16 cellular contexts compared by ENCODE assay signal in genomic region chr6:122653094-122653493, GRCh38. TPM values are rescaled to one million over a fixed set of nuclear protein-coding genes. Genes with fewer than 3 reads are reported as not detected.
DNase-seq lines count a peak whose midpoint lies in the region; ATAC-seq, FAIRE-seq and TF ChIP-seq lines count a peak whose summit lies in the region.
"Had no signal": no experiment of that assay in that cellular context is flagged by ENCODE, and none has a peak within 500 bp of the region (broad histone marks: within the 10 kb centered on the region; RNA-seq: fewer than 3 reads in every experiment).

No MANE protein-coding gene starts in this region.

- no peak overlapping the region for H4K5ac ChIP-seq in IMR-90 (ENCODE audit: low read depth, low read length)

- peak overlapping the region; percentile 88 for H3K27ac Mint-ChIP-seq in chondrocyte (ENCODE audit: unreplicated experiment)
- H3K27ac Mint-ChIP-seq in CD8-positive, alpha-beta T cell = no peak overlapping the region
- H3K27ac Mint-ChIP-seq: activated B cell treated with CpG ODN at 0.5 μM for 24 hours; activated naive CD4-positive, alpha-beta T cell treated with anti-CD3 and anti-CD28 coated beads, Interleukin-2, amount 50 U/mL, for 72 hours had no signal

- no peak for TF ChIP-seq POLR2A in IMR-90 (IDR thresholded peaks at IDR 0.05; ENCODE audit: low read depth, low read length)

- H3K4ac ChIP-seq in IMR-90 (ENCODE audit: low read depth, low read length) = no peak overlapping the region
- H3K4ac ChIP-seq in mesenchymal stem cell (ENCODE audit: low read depth in 1 of 2, low read length in 2 of 2) = no peak overlapping the region

- H3K27me3 ChIP-seq in ACC112 (ENCODE audit: insufficient read depth, low read length) (no peaks in the 10 kb centered on the region), IMR-90 (ENCODE audit: control insufficient read depth, insufficient read depth, low read length) (no peaks in the 10 kb centered on the region), mesenchymal stem cell (ENCODE audit: control insufficient read depth in 1 of 2, insufficient read depth in 1 of 2, low read length in 2 of 2) (no peaks in the 10 kb centered on the region)
- no peaks in the 10 kb centered on the region for H3K27me3 ChIP-seq in CD8-positive, alpha-beta T cell (ENCODE audit: insufficient read depth, low read length)
- H3K27me3 ChIP-seq: sigmoid colon had no signal

- no TSS peak for BruUV-seq in IMR-90 (replicated peaks; lab: Mats Ljungman, UMichigan)

- no peak overlapping the region for H2BK5ac ChIP-seq in IMR-90 (ENCODE audit: low read depth, low read length, poor library complexity, severe bottlenecking)
- peak overlapping the region; percentile 93 for H2BK5ac ChIP-seq in mesenchymal stem cell (ENCODE audit: low read depth, low read length, poor library complexity, severe bottlenecking)

- H3K79me1 ChIP-seq in IMR-90 (ENCODE audit: low read depth in 1 of 2, low read length in 2 of 2) (no peaks in the 10 kb centered on the region), mesenchymal stem cell (replicated peaks; ENCODE audit: low read length, poor library complexity, severe bottlenecking) (peaks cover 10% of the 10 kb centered on the region)

- CTCF ChIA-PET in IMR-90 (lab: Yijun Ruan, JAX) = no interaction called here
- CTCF ChIA-PET in CD8-positive, alpha-beta T cell (lab: Charles Lee) = no interaction called here

- DNase-seq in IMR-90 = peak; percentile 55
- no peak for DNase-seq in chondrocyte (ENCODE audit: low spot score)
- DNase-seq in mesenchymal stem cell = no peak
- DNase-seq in activated effector memory CD4-positive, alpha-beta T cell treated with Interleukin-2 at 50 U/mL for 16 hours = no peak
- DNase-seq in CD8-positive, alpha-beta T cell = no peak
- no peak for DNase-seq in kidney
- no peak for DNase-seq in NCI-H1930 (lab: John Stamatoyannopoulos, UW)
- DNase-seq: activated B cell treated with CpG ODN at 0.5 μM for 24 hours; cortex of kidney; hypothalamus; NCI-H1092 treated with DMSO at 0.1 percent for 48 hours; sigmoid colon; stimulated activated naive CD8-positive, alpha-beta T cell treated with anti-CD3 and anti-CD28 coated beads, Interleukin-15, Interleukin-2, amounts not matched to agents 100 U/mL and 50 U/mL, for 24 hours had no signal

- no peak overlapping the region for H2AK9ac ChIP-seq in IMR-90 (replicated peaks; ENCODE audit: low read depth, low read length, poor library complexity)

- H2AFZ ChIP-seq in ACC112 (ENCODE audit: low read length, unreplicated experiment) (no peak overlapping the region), IMR-90 (replicated peaks; ENCODE audit: low read length, poor library complexity) (no peak overlapping the region), mesenchymal stem cell (ENCODE audit: low read depth, low read length) (no peak overlapping the region)

- no peak overlapping the region for H3K4me2 ChIP-seq in IMR-90 (ENCODE audit: low read depth, low read length)
- no peak overlapping the region for H3K4me2 ChIP-seq in mesenchymal stem cell (ENCODE audit: low read length, poor library complexity, severe bottlenecking)

- no peak overlapping the region for H2BK20ac ChIP-seq in IMR-90 (ENCODE audit: low read depth, low read length)

- H3K27ac ChIP-seq in ACC112 (ENCODE audit: low read depth, low read length) (no peak overlapping the region; the same call in 1 of the 2 replicates), IMR-90 (ENCODE audit: insufficient read depth, low read length) (no peak overlapping the region), mesenchymal stem cell (ENCODE audit: low read length, poor library complexity, severe bottlenecking) (peak overlapping the region; percentile 99), kidney (ENCODE audit: low read depth in 2 of 2, low read length in 2 of 2) (no peak overlapping the region)
- H3K27ac ChIP-seq in CD8-positive, alpha-beta T cell (ENCODE audit: low read depth, low read length) = no peak overlapping the region
- H3K27ac ChIP-seq: sigmoid colon had no signal

- no peaks in the 10 kb centered on the region for H3K27me3 Mint-ChIP-seq in chondrocyte (ENCODE audit: low read depth)
- H3K27me3 Mint-ChIP-seq in CD8-positive, alpha-beta T cell (ENCODE audit: low read depth) = no peaks in the 10 kb centered on the region
- H3K27me3 Mint-ChIP-seq: activated B cell treated with CpG ODN at 0.5 μM for 24 hours had no signal

- no peak for ATAC-seq in IMR-90 (ENCODE audit: low read depth)
- ATAC-seq in CD8-positive, alpha-beta T cell = no peak
- ATAC-seq: activated naive CD4-positive, alpha-beta T cell treated with anti-CD3 and anti-CD28 coated beads, Interleukin-2, amount 50 U/mL, for 72 hours; stimulated activated naive CD8-positive, alpha-beta T cell treated with anti-CD3 and anti-CD28 coated beads, Interleukin-15, Interleukin-2, amounts not matched to agents 100 U/mL and 50 U/mL, for 24 hours had no signal

- H4K91ac ChIP-seq in IMR-90 (ENCODE audit: insufficient read depth, low read depth, low read length) (no peak overlapping the region), mesenchymal stem cell (ENCODE audit: low read length) (no peak overlapping the region)

- H2BK120ac ChIP-seq in IMR-90 (ENCODE audit: low read depth, low read length) = no peak overlapping the region
- no peak overlapping the region for H2BK120ac ChIP-seq in mesenchymal stem cell (ENCODE audit: low read depth, low read length)

- H3K9me3 ChIP-seq in IMR-90 (ENCODE audit: control insufficient read depth, insufficient read depth, low read length) (no peaks in the 10 kb centered on the region), mesenchymal stem cell (ENCODE audit: control insufficient read depth, low read length) (no peaks in the 10 kb centered on the region), kidney (ENCODE audit: control insufficient read depth in 1 of 2, low read length in 2 of 2) (no peaks in the 10 kb centered on the region)
- H3K9me3 ChIP-seq in CD8-positive, alpha-beta T cell (ENCODE audit: low read length) = no peaks in the 10 kb centered on the region
- H3K9me3 ChIP-seq: sigmoid colon had no signal

- no peak for FAIRE-seq in kidney (lab: Jason Lieb, UNC)

- in situ Hi-C loops in IMR-90 (cut with MboI; ENCODE audit: low sequenced_read_pairs) = no loop called here

- H3K4me1 Mint-ChIP-seq in chondrocyte (ENCODE audit: low read depth) = peaks cover 67% of the 10 kb centered on the region
- H3K4me1 Mint-ChIP-seq in CD8-positive, alpha-beta T cell (ENCODE audit: low read depth) = no peaks in the 10 kb centered on the region
- H3K4me1 Mint-ChIP-seq: activated B cell treated with CpG ODN at 0.5 μM for 24 hours had no signal

- intact Hi-C loops in IMR-90 (cut with micrococcal nuclease) (no loop called here), kidney (cut with DNase I) (no loop called here)
- intact Hi-C loops in CD8-positive, alpha-beta T cell (cut with DNase I, micrococcal nuclease) = no loop called here

- H3K4me3 Mint-ChIP-seq in chondrocyte (ENCODE audit: unreplicated experiment) = no peak overlapping the region
- no peak overlapping the region for H3K4me3 Mint-ChIP-seq in CD8-positive, alpha-beta T cell
- H3K4me3 Mint-ChIP-seq: activated B cell treated with CpG ODN at 0.5 μM for 24 hours, neural crest cell had no signal

- H3K18ac ChIP-seq in IMR-90 (ENCODE audit: low read depth, low read length) (no peak overlapping the region), mesenchymal stem cell (ENCODE audit: low read depth in 1 of 2, low read length in 2 of 2) (peak overlapping the region in 1 of 2 experiments; percentile 18)

- dilution Hi-C loops in IMR-90 (cut with HindIII; ENCODE audit: low sequenced_read_pairs, unreplicated experiment) = no loop called here

- no peak overlapping the region for H3K56ac ChIP-seq in IMR-90 (ENCODE audit: extremely low read depth, insufficient read depth, low read length)

- H3K4me3 ChIP-seq in ACC112 (ENCODE audit: low read depth, low read length) = peak overlapping the region; percentile 24; the same call in 1 of the 2 replicates
- no peak overlapping the region for H3K4me3 ChIP-seq in IMR-90 (ENCODE audit: insufficient read depth, low read depth, low read length)
- no peak overlapping the region for H3K4me3 ChIP-seq in mesenchymal stem cell (ENCODE audit: insufficient read depth in 1 of 2, low read depth in 1 of 2, low read length in 2 of 2)
- H3K4me3 ChIP-seq in CD8-positive, alpha-beta T cell (ENCODE audit: low read depth, low read length) = no peak overlapping the region
- no peak overlapping the region for H3K4me3 ChIP-seq in kidney (ENCODE audit: low read length in 2 of 2)
- H3K4me3 ChIP-seq: sigmoid colon had no signal

- POLR2A ChIA-PET in IMR-90 (lab: Charles Lee; ENCODE audit: unreplicated experiment) = no interaction called here
- POLR2A ChIA-PET in CD8-positive, alpha-beta T cell (lab: Charles Lee) = no interaction called here

- H3K36me3 Mint-ChIP-seq in chondrocyte (ENCODE audit: low read depth) = peaks cover 1% of the 10 kb centered on the region
- no peaks in the 10 kb centered on the region for H3K36me3 Mint-ChIP-seq in CD8-positive, alpha-beta T cell
- H3K36me3 Mint-ChIP-seq: activated naive CD4-positive, alpha-beta T cell treated with anti-CD3 and anti-CD28 coated beads, Interleukin-2, amount 50 U/mL, for 72 hours had no signal

- H3K14ac ChIP-seq in IMR-90 (replicated peaks; ENCODE audit: low read depth, low read length) = no peak overlapping the region
- no peak overlapping the region for H3K14ac ChIP-seq in mesenchymal stem cell (ENCODE audit: low read length in 2 of 2)

- peaks cover 2% of the 10 kb centered on the region for H3K9me3 Mint-ChIP-seq in chondrocyte (ENCODE audit: low read depth)
- no peaks in the 10 kb centered on the region for H3K9me3 Mint-ChIP-seq in CD8-positive, alpha-beta T cell
- H3K9me3 Mint-ChIP-seq: activated B cell treated with CpG ODN at 0.5 μM for 24 hours; activated naive CD4-positive, alpha-beta T cell treated with anti-CD3 and anti-CD28 coated beads, Interleukin-2, amount 50 U/mL, for 72 hours had no signal

- no peak overlapping the region for H2BK15ac ChIP-seq in IMR-90 (ENCODE audit: low read depth, low read length)
- H2BK15ac ChIP-seq in mesenchymal stem cell (ENCODE audit: low read depth, poor library complexity, severe bottlenecking) = no peak overlapping the region

- no peak for TF ChIP-seq RAD21 in IMR-90 (IDR thresholded peaks at IDR 0.05; ENCODE audit: low read length)

- H4K8ac ChIP-seq in IMR-90 (ENCODE audit: low read depth in 2 of 2, low read length in 2 of 2) = no peak overlapping the region
- no peak overlapping the region for H4K8ac ChIP-seq in mesenchymal stem cell (ENCODE audit: low read length)

- H3K36me3 ChIP-seq in ACC112 (ENCODE audit: insufficient read depth, low read length) (no peaks in the 10 kb centered on the region), IMR-90 (ENCODE audit: control insufficient read depth, insufficient read depth, low read length) (no peaks in the 10 kb centered on the region), mesenchymal stem cell (ENCODE audit: control insufficient read depth in 1 of 2, insufficient read depth in 2 of 2, low read depth in 1 of 2, low read length in 2 of 2) (no peaks in the 10 kb centered on the region), kidney (ENCODE audit: control insufficient read depth in 1 of 2, insufficient read depth in 2 of 2, low read length in 2 of 2) (no peaks in the 10 kb centered on the region)
- no peaks in the 10 kb centered on the region for H3K36me3 ChIP-seq in CD8-positive, alpha-beta T cell (ENCODE audit: insufficient read depth, low read length)
- H3K36me3 ChIP-seq: sigmoid colon had no signal

- H3K79me2 ChIP-seq in ACC112 (ENCODE audit: control insufficient read depth, insufficient read depth, low read length, unreplicated experiment) = no peaks in the 10 kb centered on the region

- H3K23ac ChIP-seq in IMR-90 (ENCODE audit: low read depth, low read length) = no peak overlapping the region
- no peak overlapping the region for H3K23ac ChIP-seq in mesenchymal stem cell (ENCODE audit: low read length in 2 of 2)

- H2BK12ac ChIP-seq in mesenchymal stem cell (ENCODE audit: low read length in 2 of 2) = no peak overlapping the region

- H2AK5ac ChIP-seq in IMR-90 (ENCODE audit: low read depth, low read length) = no peak overlapping the region
- peak overlapping the region; percentile 93 for H2AK5ac ChIP-seq in mesenchymal stem cell (ENCODE audit: low read length, severe bottlenecking)

- H3K4me1 ChIP-seq in ACC112 (ENCODE audit: control insufficient read depth, insufficient read depth, low read length, unreplicated experiment) (peaks cover 53% of the 10 kb centered on the region), IMR-90 (ENCODE audit: control insufficient read depth, insufficient read depth, low read length) (no peaks in the 10 kb centered on the region), mesenchymal stem cell (ENCODE audit: control insufficient read depth, insufficient read depth, low read depth, low read length) (peaks cover 6% of the 10 kb centered on the region), kidney (ENCODE audit: control insufficient read depth in 1 of 2, insufficient read depth in 1 of 2, low read depth in 1 of 2, low read length in 2 of 2) (no peaks in the 10 kb centered on the region)
- no peaks in the 10 kb centered on the region for H3K4me1 ChIP-seq in CD8-positive, alpha-beta T cell (ENCODE audit: insufficient read depth, low read length)
- H3K4me1 ChIP-seq: sigmoid colon had no signal

- H3K9me1 ChIP-seq in IMR-90 (ENCODE audit: insufficient read depth, low read length) = no peaks in the 10 kb centered on the region

- no peak for TF ChIP-seq CTCF in IMR-90 (conservative IDR thresholded peaks at IDR 0.05; ENCODE audit: low read depth, low read length)
- no peak for TF ChIP-seq CTCF in chondrocyte (IDR thresholded peaks at IDR 0.05)
- TF ChIP-seq CTCF in CD8-positive, alpha-beta T cell (IDR thresholded peaks at IDR 0.05) = no peak
- TF ChIP-seq CTCF in kidney (IDR thresholded peaks at IDR 0.05; ENCODE audit: borderline replicate concordance, extremely low read depth, insufficient read depth) = no peak

- no peaks in the 10 kb centered on the region for H4K20me1 ChIP-seq in IMR-90 (ENCODE audit: insufficient read depth, low read length)

- WGBS in IMR-90 (ENCODE audit: extremely low coverage in 2 of 2, insufficient read length in 1 of 2), 2 experiments = 0% methylated on average over 1 of the region's 2 CpGs; no CpG with 5 or more reads in 1 of the 2 experiments
- 100% methylated on average over 2 of the region's 2 CpGs for WGBS in mesenchymal stem cell

- H3K9ac ChIP-seq in IMR-90 (ENCODE audit: low read depth, low read length) = no peak overlapping the region
- no peak overlapping the region for H3K9ac ChIP-seq in mesenchymal stem cell (ENCODE audit: low read length)
- no peak overlapping the region for H3K9ac ChIP-seq in kidney (ENCODE audit: low read length in 2 of 2)

RNA-seq across cellular contexts. Expression of gene PKIB, which starts 42.9 kb away (rescaled TPM):
- total RNA-seq in IMR-90 (2012; rRNA removed) (12.2 and 13.1 TPM in 2 replicates), chondrocyte (42.1 to 50.9 TPM (median 44.3 TPM) in 3 replicates), kidney (5.3 TPM)
- polyA plus RNA-seq in IMR-90 (2012; rRNA removed) (5.6 and 6.3 TPM in 2 replicates), kidney (ENCODE audit: insufficient read depth, low read depth, low replicate concordance) (5.1 TPM)
- polyA plus RNA-seq in IMR-90 (2012; cell fraction: cytosol; rRNA removed) = 3.0 and 5.5 TPM in 2 replicates
- 1.1 and 3.8 TPM in 2 replicates for polyA plus RNA-seq in IMR-90 (2012; cell fraction: nucleus; rRNA removed; ENCODE audit: low replicate concordance)
- 38.9 TPM for polyA plus RNA-seq in mesenchymal stem cell (2013, experiment 1 of 2)
- polyA plus RNA-seq in mesenchymal stem cell (2013, experiment 2 of 2) = 41.0 TPM
- under 1 TPM in 1 of 2 experiments, not detected in 1; 0.54 TPM for total RNA-seq in CD8-positive, alpha-beta T cell
